In the genomic region with DNA sequence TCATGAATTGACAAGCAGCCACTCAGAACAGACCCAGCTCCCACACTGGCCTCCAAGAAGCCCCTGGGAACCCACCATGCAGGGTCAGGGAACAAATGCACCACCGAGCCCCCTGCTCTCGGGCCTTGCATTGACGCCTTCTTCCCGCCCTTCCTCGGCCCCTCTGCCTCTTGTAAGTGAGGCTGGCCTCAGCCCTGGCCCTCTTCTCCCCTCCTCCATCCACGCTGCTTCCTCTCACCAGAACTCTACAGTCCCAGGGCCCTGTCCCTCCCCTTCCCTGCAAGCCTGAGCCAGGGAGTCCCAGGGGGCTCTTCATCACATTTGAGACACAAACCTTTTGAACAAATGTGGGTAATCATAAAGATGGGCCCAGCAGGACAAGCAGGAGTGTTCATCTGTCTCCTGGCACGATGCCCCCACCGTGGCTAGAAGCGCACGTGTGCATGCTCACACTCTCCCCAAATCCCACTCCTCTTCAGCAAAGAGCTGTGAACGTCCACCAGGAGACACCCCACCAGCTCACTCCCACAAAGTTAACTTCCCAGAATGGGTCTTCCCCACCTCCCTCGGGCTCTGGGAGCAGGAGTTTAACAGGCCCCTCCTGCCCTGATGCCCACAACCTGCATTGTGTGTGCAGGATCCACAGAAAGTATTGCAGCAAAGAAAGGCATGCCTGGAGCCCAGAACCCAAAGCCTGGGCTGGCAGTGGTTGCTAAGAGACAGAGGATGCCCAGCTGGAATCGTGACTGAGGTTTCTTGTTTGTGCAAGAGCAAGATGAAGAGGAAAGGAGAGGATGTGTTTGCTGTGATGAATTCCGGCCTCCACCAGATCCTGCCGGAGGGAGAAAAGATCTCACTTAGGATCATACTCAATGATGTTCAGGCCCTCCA, we compare ENCODE assay signal across 15 cellular contexts. TPM values are rescaled to one million over a fixed set of nuclear protein-coding genes. Genes with fewer than 3 reads are reported as not detected.
A peak's percentile ranks its signal among the peaks of the same experiment; 100 is the strongest.
DNase-seq lines count a peak whose midpoint lies in the region; TF ChIP-seq lines count a peak whose summit lies in the region.
"Had no signal": no experiment of that assay in that cellular context is flagged by ENCODE, and none has a peak within 500 bp of the region (broad histone marks: within the 10 kb centered on the region; RNA-seq: fewer than 3 reads in every experiment).

No MANE protein-coding gene starts in this region.

- H4K5ac ChIP-seq in H9 (ENCODE audit: insufficient read length, low read depth, low read length) = no peak overlapping the region

- H3K36me3 ChIP-seq in Caco-2 (ENCODE audit: control insufficient read depth, insufficient read depth, low read length) = no peaks in the 10 kb centered on the region
- H3K36me3 ChIP-seq: MG63, thoracic aorta had no signal

- H3K56ac ChIP-seq in H9 (ENCODE audit: insufficient read length, low read depth, low read length) = no peak overlapping the region

- H3K23me2 ChIP-seq in H9 (ENCODE audit: insufficient read length, low read depth, low read length, poor library complexity, severe bottlenecking) = peaks cover 3% of the 10 kb centered on the region

- no peak overlapping the region for H2BK15ac ChIP-seq in H9 (ENCODE audit: low read depth, low read length)

- DNase-seq in EH (ENCODE audit: low read depth) (peak; percentile 9), NCI-H187 (lab: John Stamatoyannopoulos, UW) (peak; percentile 23 to 59), cerebellar cortex (ENCODE audit: low spot score) (peak; percentile 25), occipital lobe (lab: John Stamatoyannopoulos, UW) (peak; percentile 63), 8988T (no peak), GM19238 (ENCODE audit: insufficient read length, low spot score) (no peak), H9 (no peak), Caco-2 (no peak)
- DNase-seq: effector memory CD8-positive, alpha-beta T cell; kidney glomerular epithelial cell; MG63; naive thymus-derived CD4-positive, alpha-beta T cell had no signal

- intact Hi-C loops in Caco-2 (cut with micrococcal nuclease; ENCODE audit: unreplicated experiment) = no loop called here

- no peak overlapping the region for H3K9ac ChIP-seq in H9 (ENCODE audit: extremely low read depth, insufficient read length, low read length)

- no peak overlapping the region for H4K8ac ChIP-seq in H9 (replicated peaks; ENCODE audit: insufficient read length, low read depth, low read length)

- H2AFZ ChIP-seq in H9 (ENCODE audit: low read length) = no peak overlapping the region

- H3K23ac ChIP-seq in H9 (ENCODE audit: insufficient read length, low read depth, low read length) = no peak overlapping the region

- no peaks in the 10 kb centered on the region for H3K27me3 ChIP-seq in H9 (ENCODE audit: insufficient read depth, low read length)
- H3K27me3 ChIP-seq in Caco-2 (replicated peaks; ENCODE audit: control insufficient read depth, insufficient read depth, low read length) = no peaks in the 10 kb centered on the region; the same call in 1 of the 2 replicates
- H3K27me3 ChIP-seq: MG63 had no signal

- H3K27me3 Mint-ChIP-seq in H9 (ENCODE audit: low read depth) = no peaks in the 10 kb centered on the region; the same call in none of the 2 replicates
- peaks cover 19% of the 10 kb centered on the region for H3K27me3 Mint-ChIP-seq in Caco-2 (ENCODE audit: insufficient read depth, unreplicated experiment)

- no peak overlapping the region for H2AK5ac ChIP-seq in H9 (ENCODE audit: insufficient read length, low read length)

- no peak overlapping the region for H3K27ac ChIP-seq in H9 (ENCODE audit: insufficient read length, low read depth, low read length)
- H3K27ac ChIP-seq: skin epidermis, thoracic aorta had no signal

- H3K27ac Mint-ChIP-seq in H9 (peak overlapping the region in 1 of 3 experiments; percentile 46; a peak in 1 of 7 replicates), Caco-2 (ENCODE audit: unreplicated experiment) (no peak overlapping the region)
- H3K27ac Mint-ChIP-seq: effector memory CD8-positive, alpha-beta T cell; naive thymus-derived CD4-positive, alpha-beta T cell had no signal

- H4K20me1 ChIP-seq in H9 (ENCODE audit: control insufficient read depth, insufficient read depth, insufficient read length) = no peaks in the 10 kb centered on the region

- H3K18ac ChIP-seq in H9 (ENCODE audit: insufficient read length, low read depth, low read length) = no peak overlapping the region

- no peaks in the 10 kb centered on the region for H3K4me1 ChIP-seq in H9 (ENCODE audit: insufficient read depth, low read length)
- no peaks in the 10 kb centered on the region for H3K4me1 ChIP-seq in Caco-2

- H3K9me3 Mint-ChIP-seq in H9 (no peaks in the 10 kb centered on the region), Caco-2 (ENCODE audit: unreplicated experiment) (no peaks in the 10 kb centered on the region)
- H3K9me3 Mint-ChIP-seq: effector memory CD8-positive, alpha-beta T cell; naive thymus-derived CD4-positive, alpha-beta T cell had no signal

- no peak overlapping the region for H3K4ac ChIP-seq in H9 (ENCODE audit: low read depth, low read length)

- H2BK12ac ChIP-seq in H9 (ENCODE audit: insufficient read length, low read depth, low read length) = no peak overlapping the region

- H2BK20ac ChIP-seq in H9 (ENCODE audit: low read depth, low read length, poor library complexity, severe bottlenecking) = no peak overlapping the region

- BruUV-seq in Caco-2 (replicated peaks; lab: Mats Ljungman, UMichigan) = no TSS peak

- no peak overlapping the region for H3K4me2 ChIP-seq in H9 (ENCODE audit: insufficient read depth, insufficient read length, low read length)

- no peaks in the 10 kb centered on the region for H3K79me1 ChIP-seq in H9 (ENCODE audit: insufficient read depth, low read depth, low read length, poor library complexity, severe bottlenecking)

- CTCF ChIA-PET in Caco-2 (lab: Charles Lee) = no interaction called here

- TF ChIP-seq CTCF in H9 (conservative IDR thresholded peaks at IDR 0.05) (no peak), Caco-2 (IDR thresholded peaks at IDR 0.05; ENCODE audit: insufficient read depth in 1 of 2, low read depth in 1 of 2, low read length in 1 of 2, severe bottlenecking in 1 of 2, unreplicated experiment in 1 of 2) (no peak)

- H3T11ph ChIP-seq in H9 (ENCODE audit: low read length) = no peak overlapping the region

- no peak overlapping the region for H4K91ac ChIP-seq in H9 (ENCODE audit: insufficient read length, low read depth, low read length)

- no peak overlapping the region for H2BK5ac ChIP-seq in H9 (ENCODE audit: insufficient read length, low read length)

- H3K4me1 Mint-ChIP-seq in H9 (peaks cover 3 to 4% of the 10 kb centered on the region in 2 experiments), Caco-2 (ENCODE audit: low read depth, unreplicated experiment) (no peaks in the 10 kb centered on the region)

- no peaks in the 10 kb centered on the region for H3K9me3 ChIP-seq in H9 (ENCODE audit: control insufficient read depth, low read depth, low read length)
- no peaks in the 10 kb centered on the region for H3K9me3 ChIP-seq in Caco-2
- H3K9me3 ChIP-seq: MG63, thoracic aorta had no signal

- WGBS in H9 (ENCODE audit: extremely low coverage, insufficient read length, low lambda C conversion rate) = no CpG with 5 or more reads among the region's 15 CpGs

- H3K36me3 Mint-ChIP-seq in H9 (ENCODE audit: insufficient read depth in 1 of 3, low read depth in 3 of 3) (no peaks in the 10 kb centered on the region), Caco-2 (ENCODE audit: insufficient read depth, unreplicated experiment) (no peaks in the 10 kb centered on the region)
- H3K36me3 Mint-ChIP-seq: naive thymus-derived CD4-positive, alpha-beta T cell had no signal

- no peak overlapping the region for H3K14ac ChIP-seq in H9 (ENCODE audit: insufficient read depth, low read length)

- H3K4me3 Mint-ChIP-seq in H9 = peak overlapping the region in 1 of 2 experiments; percentile 7; a peak in 1 of 5 replicates
- H3K4me3 Mint-ChIP-seq in Caco-2 (ENCODE audit: unreplicated experiment) = no peak overlapping the region
- H3K4me3 Mint-ChIP-seq: effector memory CD8-positive, alpha-beta T cell; naive thymus-derived CD4-positive, alpha-beta T cell had no signal

- POLR2A ChIA-PET in Caco-2 (lab: Charles Lee) = no interaction called here

- H3K79me2 ChIP-seq in H9 (ENCODE audit: insufficient read depth, low read length) = no peaks in the 10 kb centered on the region

- no peak overlapping the region for H2BK120ac ChIP-seq in H9 (ENCODE audit: low read depth, low read length, poor library complexity, severe bottlenecking)

- no peak overlapping the region for H3K4me3 ChIP-seq in Caco-2 (ENCODE audit: low read depth, low read length)
- H3K4me3 ChIP-seq: MG63, skin epidermis, thoracic aorta had no signal

RNA-seq across cellular contexts. Expression of a gene that starts 57.6 kb away (rescaled TPM):
- total RNA-seq in occipital lobe (42.7 TPM), H9 (2021) (0.46 and 0.57 TPM in 2 replicates), Caco-2 (2022) (0.41 and 0.42 TPM in 2 replicates)
- total RNA-seq: glomerular endothelial cell had no signal

Comparison
In these comparisons a context has a peak if more than half of its experiments do, and no peak if none do; other contexts are left out.
1. DNase-seq: peak in EH (single experiment), NCI-H187 (2 of 2), cerebellar cortex (single experiment) and occipital lobe (single experiment); none in 8988T (single experiment), GM19238 (single experiment), H9 (single experiment) and Caco-2 (0 of 2).
2. RNA of a gene that starts 57.6 kb away (total RNA-seq): 42.7 TPM in occipital lobe (single experiment); 0.46 to 0.57 TPM in H9 and 0.41 to 0.42 TPM in Caco-2; every median in the first group is over 10 times any median in the second.